1 cellular context compared by ENCODE assay signal in genomic region chr2:46039543-46040303, GRCh38.
A peak's percentile ranks its signal among the peaks of the same experiment; 100 is the strongest.
TF ChIP-seq lines count a peak whose summit lies in the region.

No MANE protein-coding gene starts in this region.

TF ChIP-seq in HepG2, 621 proteins besides CTCF, POLR2A, EP300 and RAD21 (continued from another document):
- peak; percentile 97 for TF ChIP-seq POGK (CRISPR knock-in tag; conservative IDR thresholded peaks at IDR 0.05)
- no peak for TF ChIP-seq FOSL2 (CRISPR knock-in tag; IDR thresholded peaks at IDR 0.05)
- TF ChIP-seq ZNF766 (CRISPR knock-in tag; IDR thresholded peaks at IDR 0.05; ENCODE audit: borderline replicate concordance), result no peak
- TF ChIP-seq MXI1 (IDR thresholded peaks at IDR 0.05; ENCODE audit: borderline replicate concordance, low read depth, low read length), result no peak
- TF ChIP-seq RNF219 (CRISPR knock-in tag; IDR thresholded peaks at IDR 0.05), result no peak
